ENCODE assay signal across 8 cellular contexts in genomic region chr1:224922404-224923164, GRCh38. TPM values are rescaled to one million over a fixed set of nuclear protein-coding genes. Genes with fewer than 3 reads are reported as not detected.
A peak's percentile ranks its signal among the peaks of the same experiment; 100 is the strongest.
DNase-seq lines count a peak whose midpoint lies in the region; ATAC-seq and TF ChIP-seq lines count a peak whose summit lies in the region.

No MANE protein-coding gene starts in this region.

- no peak overlapping the region for H3K27ac Mint-ChIP-seq in activated CD4-positive, alpha-beta T cell treated with anti-CD3 and anti-CD28 coated beads for 36 hours

- H3K4me1 ChIP-seq in ascending aorta: no peaks in the 10 kb centered on the region

- no peaks in the 10 kb centered on the region for H3K4me1 Mint-ChIP-seq in activated CD4-positive, alpha-beta T cell treated with anti-CD3 and anti-CD28 coated beads for 36 hours

- ATAC-seq in activated CD4-positive, alpha-beta T cell treated with anti-CD3 and anti-CD28 coated beads for 36 hours: peak; percentile 57
- ATAC-seq in HG02798 (IDR thresholded peaks at IDR 0.05; ENCODE audit: poor library complexity, unreplicated experiment): peak; percentile 64

- H3K36me3 ChIP-seq in ascending aorta: no peaks in the 10 kb centered on the region

- no peaks in the 10 kb centered on the region for H3K9me3 ChIP-seq in ascending aorta

- H3K27me3 Mint-ChIP-seq in activated CD4-positive, alpha-beta T cell treated with anti-CD3 and anti-CD28 coated beads for 36 hours: peaks cover 8% of the 10 kb centered on the region

- no peak overlapping the region for H3K4me3 Mint-ChIP-seq in activated CD4-positive, alpha-beta T cell treated with anti-CD3 and anti-CD28 coated beads for 36 hours

- no peak overlapping the region for H3K27ac ChIP-seq in ascending aorta

- intact Hi-C loops in activated CD4-positive, alpha-beta T cell treated with anti-CD3 and anti-CD28 coated beads for 36 hours (cut with DNase I, micrococcal nuclease): loop anchor here (1.0 kb wide), 2 partner anchors 278 to 409 kb away; no protein-coding TSS in a partner anchor
- intact Hi-C loops in ascending aorta (cut with DNase I) (no loop called here), posterior vena cava (cut with DNase I) (no loop called here)

- POLR2A ChIA-PET in activated CD4-positive, alpha-beta T cell treated with anti-CD3 and anti-CD28 coated beads for 36 hours (lab: Charles Lee): interaction anchor here (0.5 kb wide), 1 partner anchor 471 kb away, joined by 4 read pairs; no protein-coding TSS in a partner anchor

- H3K4me3 ChIP-seq in ascending aorta: no peak overlapping the region

- DNase-seq in activated CD4-positive, alpha-beta T cell treated with anti-CD3 and anti-CD28 coated beads for 36 hours: no peak
- no peak for DNase-seq in activated CD4-positive, alpha-beta T cell treated with anti-CD3 and anti-CD28 coated beads for 1 hour
- peak; percentile 74 for DNase-seq in NCI-H2171 treated with DMSO at 0.1 percent for 48 hours (lab: John Stamatoyannopoulos, UW)
- no peak for DNase-seq in ascending aorta (ENCODE audit: low spot score in 2 of 2)
- DNase-seq in iPS-NIHi7 (ENCODE audit: extremely low spot score): peak; percentile 76
- DNase-seq in superior temporal gyrus (ENCODE audit: extremely low spot score): peak; percentile 77
- no peak for DNase-seq in posterior vena cava (ENCODE audit: low spot score)

- no peaks in the 10 kb centered on the region for H3K9me3 Mint-ChIP-seq in activated CD4-positive, alpha-beta T cell treated with anti-CD3 and anti-CD28 coated beads for 36 hours (ENCODE audit: low read depth)

- TF ChIP-seq CTCF in ascending aorta (IDR thresholded peaks at IDR 0.05): peak in 2 of 3 experiments; percentile 25 to 45

- no peaks in the 10 kb centered on the region for H3K27me3 ChIP-seq in ascending aorta

- CTCF ChIA-PET in activated CD4-positive, alpha-beta T cell treated with anti-CD3 and anti-CD28 coated beads for 36 hours (lab: Charles Lee): interaction anchor here (0.5 to 2.1 kb wide), 29 partner anchors 10 to 480 kb away, joined by 3 to 41 read pairs (median 3); no protein-coding TSS in a partner anchor

- H3K36me3 Mint-ChIP-seq in activated CD4-positive, alpha-beta T cell treated with anti-CD3 and anti-CD28 coated beads for 36 hours (ENCODE audit: low read depth): no peaks in the 10 kb centered on the region

RNA-seq across cellular contexts. Expression of gene DNAH14, which starts 6.9 kb away (rescaled TPM):
- 1 to 10 TPM; 1.6 to 2.1 TPM for total RNA-seq in activated CD4-positive, alpha-beta T cell treated with anti-CD3 and anti-CD28 coated beads for 36 hours
- 1.4 TPM for total RNA-seq in ascending aorta
- total RNA-seq in posterior vena cava: 1 to 10 TPM; 3.1 to 4.0 TPM

Comparison
In these comparisons a context has a peak if more than half of its experiments do, and no peak if none do; other contexts are left out.
1. DNase-seq: peak in NCI-H2171 treated with DMSO at 0.1 percent for 48 hours (single experiment), iPS-NIHi7 (single experiment) and superior temporal gyrus (single experiment); none in activated CD4-positive, alpha-beta T cell treated with anti-CD3 and anti-CD28 coated beads for 36 hours (single experiment), activated CD4-positive, alpha-beta T cell treated with anti-CD3 and anti-CD28 coated beads for 1 hour (single experiment), ascending aorta (0 of 2) and posterior vena cava (single experiment).
2. intact Hi-C loops: an anchor here in activated CD4-positive, alpha-beta T cell treated with anti-CD3 and anti-CD28 coated beads for 36 hours (1.0 kb wide); none called in ascending aorta and posterior vena cava.